In genomic region chr2:85806358-85807118, GRCh38 we compare ENCODE assay signal across 15 cellular contexts. TPM values are rescaled to one million over a fixed set of nuclear protein-coding genes. Genes with fewer than 3 reads are reported as not detected.
DNase-seq lines count a peak whose midpoint lies in the region; ATAC-seq, FAIRE-seq and TF ChIP-seq lines count a peak whose summit lies in the region.
"Had no signal": no experiment of that assay in that cellular context is flagged by ENCODE, and none has a peak within 500 bp of the region (broad histone marks: within the 10 kb centered on the region; RNA-seq: fewer than 3 reads in every experiment).

No MANE protein-coding gene starts in this region.

- H3K4me3 ChIP-seq in heart left ventricle (no peak overlapping the region), bronchial epithelial cell (ENCODE audit: low read depth, low read length) (no peak overlapping the region), left lung (no peak overlapping the region)
- H3K4me3 ChIP-seq: upper lobe of left lung had no signal

- H3K4me1 ChIP-seq in heart left ventricle (peaks cover 0 to 18% (median 6%) of the 10 kb centered on the region in 12 donors), left lung (peaks cover 2 to 16% of the 10 kb centered on the region in 2 donors)

- WGBS in heart left ventricle, 4 donors: 94 to 96% (median 96%) methylated on average over 4 of the region's 4 CpGs

- no peak for FAIRE-seq in bronchial epithelial cell (lab: Jason Lieb, UNC)

- no peak for ATAC-seq in heart left ventricle
- ATAC-seq in left lung: peak; percentile 71
- ATAC-seq in GM18519 (IDR thresholded peaks at IDR 0.05; ENCODE audit: low FRiP score, unreplicated experiment): no peak
- ATAC-seq in HG02798 (IDR thresholded peaks at IDR 0.05; ENCODE audit: poor library complexity, unreplicated experiment): no peak

- H3K27ac ChIP-seq in heart left ventricle: no peak overlapping the region
- H3K27ac ChIP-seq in left lung: no peak overlapping the region
- no peak overlapping the region for H3K27ac ChIP-seq in caudate nucleus (ENCODE audit: low read depth, low read length)

- intact Hi-C loops in cardiac septum (cut with DNase I) (no loop called here), heart left ventricle (cut with DNase I) (no loop called here), left lung (cut with DNase I) (loop anchor here in 1 of 2 donors (10.0 kb wide), 1 partner anchor 52 kb away; the partner anchor contains the start of gene ATOH8)

- TF ChIP-seq CTCF in heart left ventricle (IDR thresholded peaks at IDR 0.05) (no peak), bronchial epithelial cell (IDR thresholded peaks at IDR 0.05; ENCODE audit: insufficient read depth, low read length, severe bottlenecking) (no peak), left lung (IDR thresholded peaks at IDR 0.05) (no peak)

- no peaks in the 10 kb centered on the region for H3K27me3 ChIP-seq in heart left ventricle
- no peaks in the 10 kb centered on the region for H3K27me3 ChIP-seq in bronchial epithelial cell (ENCODE audit: control insufficient read depth, insufficient read depth, low read length)
- H3K27me3 ChIP-seq in left lung: no peaks in the 10 kb centered on the region
- H3K27me3 ChIP-seq: upper lobe of left lung had no signal

- H3K36me3 ChIP-seq in heart left ventricle: no peaks in the 10 kb centered on the region
- no peaks in the 10 kb centered on the region for H3K36me3 ChIP-seq in bronchial epithelial cell (ENCODE audit: control insufficient read depth, insufficient read depth, low read length)
- H3K36me3 ChIP-seq in left lung: no peaks in the 10 kb centered on the region
- H3K36me3 ChIP-seq: upper lobe of left lung had no signal

- DNase-seq in cardiac septum (ENCODE audit: low spot score): peak; percentile 35
- DNase-seq in heart left ventricle: no peak
- DNase-seq in bronchial epithelial cell (ENCODE audit: low read depth): peak; percentile 22
- DNase-seq in left lung: no peak
- DNase-seq in caudate nucleus (lab: John Stamatoyannopoulos, UW): no peak
- no peak for DNase-seq in AG08395 (ENCODE audit: low spot score)
- DNase-seq: activated CD4-positive, alpha-beta T cell treated with anti-CD3 and anti-CD28 coated beads for 48 hours; CD8-positive, alpha-beta memory T cell; H7; NCI-H1930; NCI-H524; stimulated activated naive CD4-positive, alpha-beta T cell; upper lobe of left lung had no signal

- no peak for TF ChIP-seq POLR2A in heart left ventricle (IDR thresholded peaks at IDR 0.05)

- H3K9me3 ChIP-seq in heart left ventricle: peaks cover 0 to 6% (median 0%) of the 10 kb centered on the region in 12 donors
- no peaks in the 10 kb centered on the region for H3K9me3 ChIP-seq in left lung
- H3K9me3 ChIP-seq: upper lobe of left lung had no signal

RNA-seq across cellular contexts. Expression of gene ATOH8, which starts 52.7 kb away (rescaled TPM):
- 21.0 TPM for total RNA-seq in cardiac septum
- 100 to 1,000 TPM in 1 of 9 donors, 10 to 100 TPM in 8; 11.8 to 103 (median 18.5) TPM for total RNA-seq in heart left ventricle
- polyA plus RNA-seq in heart left ventricle: 10 to 100 TPM; 22.9 to 37.9 TPM
- 0.79 TPM in 1 of 2 replicates, not detected in the other for total RNA-seq in bronchial epithelial cell
- 10 to 100 TPM; 24.7 to 27.1 TPM for total RNA-seq in left lung
- total RNA-seq: CD8-positive, alpha-beta memory T cell had no signal
- polyA plus RNA-seq: CD8-positive, alpha-beta memory T cell had no signal

Comparison
In these comparisons a context has a peak if more than half of its experiments do, and no peak if none do; other contexts are left out.
1. DNase-seq: peak in cardiac septum (single experiment) and bronchial epithelial cell (single experiment); none in heart left ventricle (0 of 5), left lung (0 of 2), caudate nucleus (0 of 61) and AG08395 (single experiment).